In the genomic region with DNA sequence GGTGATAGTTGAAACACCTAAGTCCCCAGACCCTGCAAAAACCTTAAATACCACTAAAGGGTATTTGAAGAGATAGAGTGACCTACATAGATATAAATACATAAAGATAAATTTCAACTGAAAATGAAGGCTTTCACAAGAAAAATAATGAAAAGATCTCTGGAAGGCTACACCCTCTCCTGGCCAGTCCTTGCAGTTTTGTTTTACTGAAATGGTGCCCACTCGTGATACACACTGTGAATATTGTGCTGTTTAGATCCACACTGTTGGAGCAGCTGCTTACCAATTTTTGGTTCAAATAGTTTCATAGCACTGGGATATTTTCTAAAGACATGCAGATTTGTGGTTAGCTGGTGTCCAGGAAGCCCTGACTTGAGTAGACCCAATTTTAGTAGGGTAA, we compare ENCODE assay signal across 1 cellular context.
TF ChIP-seq lines count a peak whose summit lies in the region.

No MANE protein-coding gene starts in this region.

TF ChIP-seq in WTC11, 78 proteins besides CTCF, POLR2A, EP300 and RAD21 (continued from another document):
- TF ChIP-seq NR2C2 (CRISPR knock-in tag; IDR thresholded peaks at IDR 0.05) = no peak
- TF ChIP-seq TEAD1 (CRISPR knock-in tag; IDR thresholded peaks at IDR 0.05) = no peak
- no peak for TF ChIP-seq ZNF219 (CRISPR knock-in tag; IDR thresholded peaks at IDR 0.05; ENCODE audit: borderline replicate concordance)
- TF ChIP-seq, protein P1, sequence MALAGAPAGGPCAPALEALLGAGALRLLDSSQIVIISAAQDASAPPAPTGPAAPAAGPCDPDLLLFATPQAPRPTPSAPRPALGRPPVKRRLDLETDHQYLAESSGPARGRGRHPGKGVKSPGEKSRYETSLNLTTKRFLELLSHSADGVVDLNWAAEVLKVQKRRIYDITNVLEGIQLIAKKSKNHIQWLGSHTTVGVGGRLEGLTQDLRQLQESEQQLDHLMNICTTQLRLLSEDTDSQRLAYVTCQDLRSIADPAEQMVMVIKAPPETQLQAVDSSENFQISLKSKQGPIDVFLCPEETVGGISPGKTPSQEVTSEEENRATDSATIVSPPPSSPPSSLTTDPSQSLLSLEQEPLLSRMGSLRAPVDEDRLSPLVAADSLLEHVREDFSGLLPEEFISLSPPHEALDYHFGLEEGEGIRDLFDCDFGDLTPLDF (CRISPR knock-in tag; IDR thresholded peaks at IDR 0.05) = no peak
- TF ChIP-seq, protein P2, sequence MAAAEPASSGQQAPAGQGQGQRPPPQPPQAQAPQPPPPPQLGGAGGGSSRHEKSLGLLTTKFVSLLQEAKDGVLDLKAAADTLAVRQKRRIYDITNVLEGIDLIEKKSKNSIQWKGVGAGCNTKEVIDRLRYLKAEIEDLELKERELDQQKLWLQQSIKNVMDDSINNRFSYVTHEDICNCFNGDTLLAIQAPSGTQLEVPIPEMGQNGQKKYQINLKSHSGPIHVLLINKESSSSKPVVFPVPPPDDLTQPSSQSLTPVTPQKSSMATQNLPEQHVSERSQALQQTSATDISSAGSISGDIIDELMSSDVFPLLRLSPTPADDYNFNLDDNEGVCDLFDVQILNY (CRISPR knock-in tag; IDR thresholded peaks at IDR 0.05) = no peak
- TF ChIP-seq, protein P3, sequence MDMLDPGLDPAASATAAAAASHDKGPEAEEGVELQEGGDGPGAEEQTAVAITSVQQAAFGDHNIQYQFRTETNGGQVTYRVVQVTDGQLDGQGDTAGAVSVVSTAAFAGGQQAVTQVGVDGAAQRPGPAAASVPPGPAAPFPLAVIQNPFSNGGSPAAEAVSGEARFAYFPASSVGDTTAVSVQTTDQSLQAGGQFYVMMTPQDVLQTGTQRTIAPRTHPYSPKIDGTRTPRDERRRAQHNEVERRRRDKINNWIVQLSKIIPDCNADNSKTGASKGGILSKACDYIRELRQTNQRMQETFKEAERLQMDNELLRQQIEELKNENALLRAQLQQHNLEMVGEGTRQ (CRISPR knock-in tag; IDR thresholded peaks at IDR 0.05) = no peak
- TF ChIP-seq MXD4 (CRISPR knock-in tag; IDR thresholded peaks at IDR 0.05; ENCODE audit: borderline replicate concordance) = no peak
- TF ChIP-seq SMAD3 (CRISPR knock-in tag; IDR thresholded peaks at IDR 0.05; ENCODE audit: borderline replicate concordance) = no peak
- TF ChIP-seq KAT7 (CRISPR knock-in tag; IDR thresholded peaks at IDR 0.05; ENCODE audit: borderline replicate concordance) = no peak
- no peak for TF ChIP-seq GABPB1 (CRISPR knock-in tag; IDR thresholded peaks at IDR 0.05)
- TF ChIP-seq, protein P4, sequence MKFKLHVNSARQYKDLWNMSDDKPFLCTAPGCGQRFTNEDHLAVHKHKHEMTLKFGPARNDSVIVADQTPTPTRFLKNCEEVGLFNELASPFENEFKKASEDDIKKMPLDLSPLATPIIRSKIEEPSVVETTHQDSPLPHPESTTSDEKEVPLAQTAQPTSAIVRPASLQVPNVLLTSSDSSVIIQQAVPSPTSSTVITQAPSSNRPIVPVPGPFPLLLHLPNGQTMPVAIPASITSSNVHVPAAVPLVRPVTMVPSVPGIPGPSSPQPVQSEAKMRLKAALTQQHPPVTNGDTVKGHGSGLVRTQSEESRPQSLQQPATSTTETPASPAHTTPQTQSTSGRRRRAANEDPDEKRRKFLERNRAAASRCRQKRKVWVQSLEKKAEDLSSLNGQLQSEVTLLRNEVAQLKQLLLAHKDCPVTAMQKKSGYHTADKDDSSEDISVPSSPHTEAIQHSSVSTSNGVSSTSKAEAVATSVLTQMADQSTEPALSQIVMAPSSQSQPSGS (CRISPR knock-in tag; IDR thresholded peaks at IDR 0.05; ENCODE audit: borderline replicate concordance, low read depth) = no peak
- TF ChIP-seq, protein P5, sequence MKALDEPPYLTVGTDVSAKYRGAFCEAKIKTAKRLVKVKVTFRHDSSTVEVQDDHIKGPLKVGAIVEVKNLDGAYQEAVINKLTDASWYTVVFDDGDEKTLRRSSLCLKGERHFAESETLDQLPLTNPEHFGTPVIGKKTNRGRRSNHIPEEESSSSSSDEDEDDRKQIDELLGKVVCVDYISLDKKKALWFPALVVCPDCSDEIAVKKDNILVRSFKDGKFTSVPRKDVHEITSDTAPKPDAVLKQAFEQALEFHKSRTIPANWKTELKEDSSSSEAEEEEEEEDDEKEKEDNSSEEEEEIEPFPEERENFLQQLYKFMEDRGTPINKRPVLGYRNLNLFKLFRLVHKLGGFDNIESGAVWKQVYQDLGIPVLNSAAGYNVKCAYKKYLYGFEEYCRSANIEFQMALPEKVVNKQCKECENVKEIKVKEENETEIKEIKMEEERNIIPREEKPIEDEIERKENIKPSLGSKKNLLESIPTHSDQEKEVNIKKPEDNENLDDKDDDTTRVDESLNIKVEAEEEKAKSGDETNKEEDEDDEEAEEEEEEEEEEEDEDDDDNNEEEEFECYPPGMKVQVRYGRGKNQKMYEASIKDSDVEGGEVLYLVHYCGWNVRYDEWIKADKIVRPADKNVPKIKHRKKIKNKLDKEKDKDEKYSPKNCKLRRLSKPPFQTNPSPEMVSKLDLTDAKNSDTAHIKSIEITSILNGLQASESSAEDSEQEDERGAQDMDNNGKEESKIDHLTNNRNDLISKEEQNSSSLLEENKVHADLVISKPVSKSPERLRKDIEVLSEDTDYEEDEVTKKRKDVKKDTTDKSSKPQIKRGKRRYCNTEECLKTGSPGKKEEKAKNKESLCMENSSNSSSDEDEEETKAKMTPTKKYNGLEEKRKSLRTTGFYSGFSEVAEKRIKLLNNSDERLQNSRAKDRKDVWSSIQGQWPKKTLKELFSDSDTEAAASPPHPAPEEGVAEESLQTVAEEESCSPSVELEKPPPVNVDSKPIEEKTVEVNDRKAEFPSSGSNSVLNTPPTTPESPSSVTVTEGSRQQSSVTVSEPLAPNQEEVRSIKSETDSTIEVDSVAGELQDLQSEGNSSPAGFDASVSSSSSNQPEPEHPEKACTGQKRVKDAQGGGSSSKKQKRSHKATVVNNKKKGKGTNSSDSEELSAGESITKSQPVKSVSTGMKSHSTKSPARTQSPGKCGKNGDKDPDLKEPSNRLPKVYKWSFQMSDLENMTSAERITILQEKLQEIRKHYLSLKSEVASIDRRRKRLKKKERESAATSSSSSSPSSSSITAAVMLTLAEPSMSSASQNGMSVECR (CRISPR knock-in tag; IDR thresholded peaks at IDR 0.05; ENCODE audit: borderline replicate concordance) = no peak
- no peak for TF ChIP-seq NFE2L1 (CRISPR knock-in tag; IDR thresholded peaks at IDR 0.05)
- TF ChIP-seq TEAD4 (CRISPR knock-in tag; IDR thresholded peaks at IDR 0.05) = no peak
